2 cellular contexts compared by ENCODE assay signal in the genomic region with DNA sequence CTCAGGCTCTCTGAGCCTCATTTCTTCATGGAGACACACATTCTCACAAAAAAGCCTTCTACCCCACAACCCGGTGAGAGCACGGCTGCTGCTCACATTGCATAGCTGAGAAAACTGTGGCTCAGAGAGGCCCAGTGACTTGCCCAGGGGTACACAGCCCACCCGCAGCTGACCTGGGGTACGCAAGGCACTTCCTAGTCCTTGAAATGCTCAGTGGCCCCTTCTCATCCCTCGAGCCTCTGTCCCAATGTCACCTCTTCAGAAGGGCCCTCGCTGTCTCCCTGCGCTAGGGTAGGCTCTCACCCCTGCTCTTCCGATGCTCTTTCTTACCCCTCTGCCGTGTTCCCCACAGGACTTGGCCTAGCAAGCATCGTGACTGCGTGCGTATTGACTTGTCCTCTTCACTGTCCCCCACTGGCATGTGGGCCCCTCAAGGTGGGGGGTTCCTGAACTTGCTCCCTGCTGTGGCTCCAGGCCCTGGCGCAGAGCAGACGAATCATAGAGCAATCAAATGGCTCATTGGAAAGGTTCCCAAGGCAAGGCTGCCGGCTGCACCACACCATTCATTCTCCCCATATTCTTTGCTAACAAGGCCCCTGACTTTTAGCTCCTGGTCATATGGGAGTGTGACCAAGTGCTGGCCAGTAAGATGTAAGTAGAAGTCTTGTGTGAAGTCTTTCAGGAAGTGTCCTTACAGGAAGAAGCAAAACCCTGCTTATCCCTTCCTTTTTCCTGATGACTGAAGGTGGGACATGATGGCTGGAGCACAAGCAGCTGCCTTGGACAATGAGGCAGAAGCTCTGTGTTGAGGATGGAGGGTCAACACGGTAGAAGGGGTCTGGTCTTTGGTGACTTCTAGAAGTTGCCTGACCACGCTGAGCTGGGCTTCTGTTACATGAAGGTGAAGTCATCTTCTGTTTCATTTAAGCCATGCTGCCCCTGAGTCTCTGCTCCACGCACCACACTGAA.
TF ChIP-seq lines count a peak whose summit lies in the region.

No MANE protein-coding gene starts in this region.

TF ChIP-seq in A549, 52 proteins besides CTCF, POLR2A, EP300 and RAD21:
- TF ChIP-seq SREBF2 (IDR thresholded peaks at IDR 0.05) (no peak), NPAS2 (CRISPR knock-in tag; IDR thresholded peaks at IDR 0.05; ENCODE audit: borderline replicate concordance) (no peak), CEBPB (IDR thresholded peaks at IDR 0.05) (no peak), JUN (IDR thresholded peaks at IDR 0.05) (no peak), HOXB5 (CRISPR knock-in tag; IDR thresholded peaks at IDR 0.05) (no peak), FOXS1 (CRISPR knock-in tag; IDR thresholded peaks at IDR 0.05) (no peak), POLR2AphosphoS2 (conservative IDR thresholded peaks at IDR 0.05; ENCODE audit: low read length) (no peak), NR3C1 (IDR thresholded peaks at IDR 0.05) (no peak), RNF2 (IDR thresholded peaks at IDR 0.05; ENCODE audit: borderline replicate concordance, low read depth) (no peak), SMC3 (IDR thresholded peaks at IDR 0.05) (no peak), CBX2 (IDR thresholded peaks at IDR 0.05; ENCODE audit: borderline replicate concordance, low read depth) (no peak)
- TF ChIP-seq, protein P1, sequence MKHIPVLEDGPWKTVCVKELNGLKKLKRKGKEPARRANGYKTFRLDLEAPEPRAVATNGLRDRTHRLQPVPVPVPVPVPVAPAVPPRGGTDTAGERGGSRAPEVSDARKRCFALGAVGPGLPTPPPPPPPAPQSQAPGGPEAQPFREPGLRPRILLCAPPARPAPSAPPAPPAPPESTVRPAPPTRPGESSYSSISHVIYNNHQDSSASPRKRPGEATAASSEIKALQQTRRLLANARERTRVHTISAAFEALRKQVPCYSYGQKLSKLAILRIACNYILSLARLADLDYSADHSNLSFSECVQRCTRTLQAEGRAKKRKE (CRISPR knock-in tag; IDR thresholded peaks at IDR 0.05; ENCODE audit: low read depth) = no peak

TF ChIP-seq in WTC11, 78 proteins besides CTCF, POLR2A, EP300 and RAD21:
- TF ChIP-seq, protein P2, sequence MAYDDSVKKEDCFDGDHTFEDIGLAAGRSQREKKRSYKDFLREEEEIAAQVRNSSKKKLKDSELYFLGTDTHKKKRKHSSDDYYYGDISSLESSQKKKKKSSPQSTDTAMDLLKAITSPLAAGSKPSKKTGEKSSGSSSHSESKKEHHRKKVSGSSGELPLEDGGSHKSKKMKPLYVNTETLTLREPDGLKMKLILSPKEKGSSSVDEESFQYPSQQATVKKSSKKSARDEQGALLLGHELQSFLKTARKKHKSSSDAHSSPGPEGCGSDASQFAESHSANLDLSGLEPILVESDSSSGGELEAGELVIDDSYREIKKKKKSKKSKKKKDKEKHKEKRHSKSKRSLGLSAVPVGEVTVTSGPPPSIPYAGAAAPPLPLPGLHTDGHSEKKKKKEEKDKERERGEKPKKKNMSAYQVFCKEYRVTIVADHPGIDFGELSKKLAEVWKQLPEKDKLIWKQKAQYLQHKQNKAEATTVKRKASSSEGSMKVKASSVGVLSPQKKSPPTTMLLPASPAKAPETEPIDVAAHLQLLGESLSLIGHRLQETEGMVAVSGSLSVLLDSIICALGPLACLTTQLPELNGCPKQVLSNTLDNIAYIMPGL (CRISPR knock-in tag; IDR thresholded peaks at IDR 0.05) = no peak
- no peak for TF ChIP-seq ESRRA (CRISPR knock-in tag; IDR thresholded peaks at IDR 0.05; ENCODE audit: borderline replicate concordance)
- 0 out of 2 replicates have a peak, but pooled peaks have one; percentile 37 for TF ChIP-seq MYBL2 (CRISPR knock-in tag; IDR thresholded peaks at IDR 0.05)
- TF ChIP-seq TEAD1 (CRISPR knock-in tag; IDR thresholded peaks at IDR 0.05) = no peak
- TF ChIP-seq FOXK1 (CRISPR knock-in tag; IDR thresholded peaks at IDR 0.05) = no peak
- no peak for TF ChIP-seq ZNF317 (CRISPR knock-in tag; IDR thresholded peaks at IDR 0.05; ENCODE audit: borderline replicate concordance, low read depth)
